ENCODE assay signal across 1 cellular context in the genomic region with DNA sequence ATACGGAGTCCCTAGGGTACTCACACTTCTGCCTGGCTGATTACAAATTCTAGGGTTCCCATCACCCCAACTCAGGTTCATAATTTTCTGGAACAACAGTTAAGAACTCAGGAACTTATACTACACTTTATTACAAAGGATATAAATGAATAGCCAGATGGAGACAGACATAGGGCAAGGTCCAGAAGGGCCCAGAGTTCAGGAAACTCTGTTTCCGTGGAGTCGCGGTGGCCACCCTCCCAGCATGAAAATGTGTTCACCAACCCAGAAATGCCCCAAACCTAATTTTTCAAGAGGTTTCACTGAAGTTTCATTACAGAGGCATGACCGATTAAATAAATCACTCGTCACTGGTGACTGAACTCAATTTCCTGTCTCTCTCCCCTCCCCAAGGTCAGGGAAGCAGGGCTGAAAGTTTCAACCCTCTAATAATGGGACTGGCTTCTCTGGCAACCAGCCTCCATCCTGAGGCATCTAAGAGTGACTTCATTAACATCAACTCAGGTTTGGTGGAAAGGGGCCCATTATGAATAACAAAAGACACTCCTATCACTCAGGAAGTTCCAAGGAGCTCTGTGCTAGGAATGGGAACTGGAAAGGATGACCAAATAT.
TF ChIP-seq lines count a peak whose summit lies in the region.

No MANE protein-coding gene starts in this region.

TF ChIP-seq in HepG2, 621 proteins besides CTCF, POLR2A, EP300 and RAD21 (continued from another document):
- TF ChIP-seq, protein P1, sequence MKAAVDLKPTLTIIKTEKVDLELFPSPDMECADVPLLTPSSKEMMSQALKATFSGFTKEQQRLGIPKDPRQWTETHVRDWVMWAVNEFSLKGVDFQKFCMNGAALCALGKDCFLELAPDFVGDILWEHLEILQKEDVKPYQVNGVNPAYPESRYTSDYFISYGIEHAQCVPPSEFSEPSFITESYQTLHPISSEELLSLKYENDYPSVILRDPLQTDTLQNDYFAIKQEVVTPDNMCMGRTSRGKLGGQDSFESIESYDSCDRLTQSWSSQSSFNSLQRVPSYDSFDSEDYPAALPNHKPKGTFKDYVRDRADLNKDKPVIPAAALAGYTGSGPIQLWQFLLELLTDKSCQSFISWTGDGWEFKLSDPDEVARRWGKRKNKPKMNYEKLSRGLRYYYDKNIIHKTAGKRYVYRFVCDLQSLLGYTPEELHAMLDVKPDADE (CRISPR knock-in tag; IDR thresholded peaks at IDR 0.05) = no peak
- no peak for TF ChIP-seq SATB2 (CRISPR knock-in tag; IDR thresholded peaks at IDR 0.05)
- no peak for TF ChIP-seq CBX5 (CRISPR knock-in tag; IDR thresholded peaks at IDR 0.05; ENCODE audit: borderline replicate concordance)
- no peak for TF ChIP-seq TBL1XR1 (IDR thresholded peaks at IDR 0.05; ENCODE audit: borderline replicate concordance, low read length, partially characterized antibody)
- TF ChIP-seq SKI (IDR thresholded peaks at IDR 0.05; ENCODE audit: partially characterized antibody) = no peak
- TF ChIP-seq ZNF549 (CRISPR knock-in tag; IDR thresholded peaks at IDR 0.05) = no peak
- TF ChIP-seq, protein P2, sequence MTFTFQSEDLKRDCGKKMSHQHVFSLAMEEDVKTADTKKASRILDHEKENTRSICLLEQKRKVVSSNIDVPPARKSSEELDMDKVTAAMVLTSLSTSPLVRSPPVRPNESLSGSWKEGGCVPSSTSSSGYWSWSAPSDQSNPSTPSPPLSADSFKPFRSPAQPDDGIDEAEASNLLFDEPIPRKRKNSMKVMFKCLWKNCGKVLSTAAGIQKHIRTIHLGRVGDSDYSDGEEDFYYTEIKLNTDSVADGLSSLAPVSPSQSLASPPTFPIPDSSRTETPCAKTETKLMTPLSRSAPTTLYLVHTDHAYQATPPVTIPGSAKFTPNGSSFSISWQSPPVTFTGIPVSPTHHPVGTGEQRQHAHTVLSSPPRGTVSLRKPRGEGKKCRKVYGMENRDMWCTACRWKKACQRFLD (CRISPR knock-in tag; IDR thresholded peaks at IDR 0.05; ENCODE audit: borderline replicate concordance) = no peak
- TF ChIP-seq ZNF501 (CRISPR knock-in tag; IDR thresholded peaks at IDR 0.05) = no peak
